Comparison of ENCODE assay signal across 18 cellular contexts in the genomic region with DNA sequence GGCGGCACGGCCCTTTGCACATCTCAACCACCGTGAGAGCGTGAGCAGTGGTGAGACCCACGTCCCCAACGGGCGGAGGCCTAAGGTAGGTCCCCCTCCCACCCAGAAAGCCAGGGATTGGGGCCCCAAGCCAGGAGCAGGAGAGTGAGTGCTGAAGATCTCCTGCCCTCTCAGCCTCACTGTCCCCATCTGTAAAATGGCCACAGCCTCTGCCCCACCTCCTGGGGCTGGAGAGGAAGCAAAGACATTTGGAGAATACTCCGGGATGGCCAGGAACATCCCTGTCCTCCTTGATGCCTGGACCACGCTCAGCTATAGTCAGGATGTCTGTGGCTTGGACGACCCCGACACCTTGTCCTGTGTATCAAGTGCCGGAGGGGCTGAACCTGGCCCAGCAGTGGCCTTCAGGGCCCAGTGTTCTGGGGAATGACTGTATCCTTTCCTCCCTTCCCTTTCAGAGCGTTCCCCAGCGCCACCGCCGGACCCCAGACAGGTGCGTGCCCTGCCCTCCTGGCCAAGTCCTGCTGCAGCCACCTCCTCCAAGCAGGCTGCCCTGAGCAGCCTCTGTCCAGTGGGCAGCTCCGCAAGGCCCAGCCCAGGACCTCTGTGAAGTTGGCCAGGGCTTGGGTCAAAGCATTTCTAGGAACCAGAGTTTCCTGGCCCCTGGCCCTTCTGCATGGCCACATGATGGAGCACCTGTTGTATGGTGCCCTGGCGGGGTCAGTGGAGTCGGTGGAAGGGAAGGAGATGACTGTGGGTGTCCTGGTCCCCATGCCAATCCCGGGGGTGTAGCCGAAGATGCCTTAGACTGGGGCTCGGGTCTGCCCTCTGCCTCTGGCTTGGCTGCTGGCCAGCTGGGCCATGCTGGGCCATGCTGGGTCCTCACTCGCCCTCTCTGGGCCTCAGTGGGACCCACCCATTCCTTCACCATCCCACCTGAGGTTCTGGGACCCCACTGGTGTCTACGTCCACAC. TPM values are rescaled to one million over a fixed set of nuclear protein-coding genes. Genes with fewer than 3 reads are reported as not detected.
DNase-seq lines count a peak whose midpoint lies in the region; ATAC-seq, FAIRE-seq and TF ChIP-seq lines count a peak whose summit lies in the region.
"Had no signal": no experiment of that assay in that cellular context is flagged by ENCODE, and none has a peak within 500 bp of the region (broad histone marks: within the 10 kb centered on the region; RNA-seq: fewer than 3 reads in every experiment).

No MANE protein-coding gene starts in this region.

- peak; percentile 4 for DNase-seq in activated naive CD4-positive, alpha-beta T cell treated with anti-CD3 and anti-CD28 coated beads for 36 hours
- no peak for DNase-seq in activated naive CD4-positive, alpha-beta T cell treated with Interleukin-2 at 50 U/mL for 16 hours
- peak; percentile 43 for DNase-seq in H7
- DNase-seq in kidney, result peak; percentile 64
- peak; percentile 69 for DNase-seq in spleen
- no peak for DNase-seq in frontal cortex (ENCODE audit: low spot score in 2 of 2)
- DNase-seq: cortex of kidney, Kasumi-1, NCI-H1417 treated with DMSO at 0.1 percent for 48 hours, NCI-H2227 treated with DMSO at 0.1 percent for 48 hours, SHP77, stomach had no signal

- H3K4me1 ChIP-seq in kidney (ENCODE audit: control insufficient read depth in 1 of 2, insufficient read depth in 1 of 2, low read depth in 1 of 2, low read length in 2 of 2) (no peaks in the 10 kb centered on the region), spleen (peaks cover 0 to 18% (median 2%) of the 10 kb centered on the region in 6 donors)

- no peak overlapping the region for H3K27ac Mint-ChIP-seq in activated naive CD4-positive, alpha-beta T cell treated with anti-CD3 and anti-CD28 coated beads for 36 hours
- H3K27ac Mint-ChIP-seq: T-helper 2 cell treated with Interferon-gamma antibody and Interleukin-4, amounts not matched to agents 5 μg/mL and 100 μg/mL, for 36 hours had no signal

- no peak overlapping the region for H3K4me3 Mint-ChIP-seq in activated naive CD4-positive, alpha-beta T cell treated with anti-CD3 and anti-CD28 coated beads for 36 hours
- H3K4me3 Mint-ChIP-seq: T-helper 2 cell treated with Interferon-gamma antibody and Interleukin-4, amounts not matched to agents 5 μg/mL and 100 μg/mL, for 36 hours had no signal

- H3K36me3 ChIP-seq in H7 (replicated peaks; ENCODE audit: control insufficient read depth, insufficient read depth, low read length), result no peaks in the 10 kb centered on the region
- H3K36me3 ChIP-seq in kidney (ENCODE audit: control insufficient read depth in 1 of 2, insufficient read depth in 2 of 2, low read length in 2 of 2), result no peaks in the 10 kb centered on the region
- peaks cover 0 to 100% (median 75%) of the 10 kb centered on the region in 6 donors for H3K36me3 ChIP-seq in spleen

- TF ChIP-seq CTCF in kidney (IDR thresholded peaks at IDR 0.05; ENCODE audit: borderline replicate concordance, extremely low read depth, insufficient read depth) (no peak), spleen (IDR thresholded peaks at IDR 0.05 in 8 of 11, conservative IDR thresholded peaks at IDR 0.05 in 3 of 11) (no peak)

- TF ChIP-seq POLR2A in spleen (IDR thresholded peaks at IDR 0.05), result no peak

- H3K9me3 ChIP-seq in kidney (ENCODE audit: control insufficient read depth in 1 of 2, low read length in 2 of 2) (no peaks in the 10 kb centered on the region), spleen (no peaks in the 10 kb centered on the region)
- H3K9me3 ChIP-seq: mucosa of descending colon, stomach had no signal

- H3K27me3 ChIP-seq in H7 (ENCODE audit: control insufficient read depth, insufficient read depth, low read length), result no peaks in the 10 kb centered on the region
- no peaks in the 10 kb centered on the region for H3K27me3 ChIP-seq in spleen (replicated peaks in 1 of 7)
- H3K27me3 ChIP-seq: stomach had no signal

- FAIRE-seq in kidney (lab: Jason Lieb, UNC) (no peak), frontal cortex (lab: Jason Lieb, UNC) (no peak)
- FAIRE-seq: keratinocyte had no signal

- no peak overlapping the region for H3K4me3 ChIP-seq in H7 (ENCODE audit: insufficient read depth, low read depth, low read length)
- H3K4me3 ChIP-seq in kidney (ENCODE audit: low read length in 2 of 2), result no peak overlapping the region
- H3K4me3 ChIP-seq in spleen, result no peak overlapping the region
- H3K4me3 ChIP-seq: mucosa of descending colon, stomach had no signal

- H3K9me3 Mint-ChIP-seq in activated naive CD4-positive, alpha-beta T cell treated with anti-CD3 and anti-CD28 coated beads for 36 hours, result no peaks in the 10 kb centered on the region
- H3K9me3 Mint-ChIP-seq: T-helper 2 cell treated with Interferon-gamma antibody and Interleukin-4, amounts not matched to agents 5 μg/mL and 100 μg/mL, for 36 hours had no signal

- WGBS in spleen, 5 donors, result 79 to 96% (median 95%) methylated on average over 15 to 25 of the region's 25 CpGs

- H3K4me1 Mint-ChIP-seq in activated naive CD4-positive, alpha-beta T cell treated with anti-CD3 and anti-CD28 coated beads for 36 hours (ENCODE audit: low read depth), result no peaks in the 10 kb centered on the region

- no peak overlapping the region for H3K9ac ChIP-seq in kidney (ENCODE audit: low read length in 2 of 2)

- H3K27ac ChIP-seq in kidney (ENCODE audit: low read depth in 2 of 2, low read length in 2 of 2) (no peak overlapping the region), spleen (peak overlapping the region in 2 of 8 donors; percentile 30 to 38)

- no peak for ATAC-seq in GM18870 (IDR thresholded peaks at IDR 0.05; ENCODE audit: unreplicated experiment)
- no peak for ATAC-seq in GM19397 (IDR thresholded peaks at IDR 0.05; ENCODE audit: unreplicated experiment)
- ATAC-seq: esophagus mucosa had no signal

- peaks cover 5% of the 10 kb centered on the region for H3K36me3 Mint-ChIP-seq in activated naive CD4-positive, alpha-beta T cell treated with anti-CD3 and anti-CD28 coated beads for 36 hours (ENCODE audit: low read depth)

- no peaks in the 10 kb centered on the region for H3K27me3 Mint-ChIP-seq in activated naive CD4-positive, alpha-beta T cell treated with anti-CD3 and anti-CD28 coated beads for 36 hours (ENCODE audit: low read depth)

- intact Hi-C loops in activated naive CD4-positive, alpha-beta T cell treated with anti-CD3 and anti-CD28 coated beads for 36 hours (cut with micrococcal nuclease), result no loop called here
- intact Hi-C loops in kidney (cut with DNase I), result no loop called here
- intact Hi-C loops in spleen (cut with DNase I; ENCODE audit: low total_unique reads), result no loop called here

- CTCF ChIA-PET in activated naive CD4-positive, alpha-beta T cell treated with anti-CD3 and anti-CD28 coated beads for 36 hours (lab: Charles Lee), result no interaction called here

RNA-seq across cellular contexts. Expression of a gene that starts 38.4 kb away (rescaled TPM):
- total RNA-seq in activated naive CD4-positive, alpha-beta T cell treated with anti-CD3 and anti-CD28 coated beads for 36 hours, result 10 to 100 TPM; 73.4 to 89.6 TPM
- 2.2 and 2.5 TPM in 2 replicates for total RNA-seq in H7 (2014; rRNA removed; shearing (Covaris generic))
- total RNA-seq in kidney (40.5 TPM), spleen (100 to 1,000 TPM in 5 of 7 donors, 10 to 100 TPM in 2; 68.6 to 158 (median 126) TPM), frontal cortex (9.8 TPM)
- polyA plus RNA-seq in kidney (ENCODE audit: insufficient read depth, low read depth, low replicate concordance) (0.86 TPM), spleen (10 to 100 TPM in 2 of 3 donors, 1 to 10 TPM in 1; 9.8 to 32.3 (median 16.3) TPM)

Comparison
In these comparisons a context has a peak if more than half of its experiments do, and no peak if none do; other contexts are left out.
1. DNase-seq: peak in activated naive CD4-positive, alpha-beta T cell treated with anti-CD3 and anti-CD28 coated beads for 36 hours (single experiment), H7 (single experiment), kidney (single experiment) and spleen (single experiment); none in activated naive CD4-positive, alpha-beta T cell treated with Interleukin-2 at 50 U/mL for 16 hours (single experiment) and frontal cortex (0 of 2).